ENCODE assay signal across 27 cellular contexts in genomic region chr17:69375229-69375628, GRCh38. TPM values are rescaled to one million over a fixed set of nuclear protein-coding genes. Genes with fewer than 3 reads are reported as not detected.
A peak's percentile ranks its signal among the peaks of the same experiment; 100 is the strongest.
DNase-seq lines count a peak whose midpoint lies in the region; ATAC-seq and TF ChIP-seq lines count a peak whose summit lies in the region.
"Had no signal": no experiment of that assay in that cellular context is flagged by ENCODE, and none has a peak within 500 bp of the region (broad histone marks: within the 10 kb centered on the region; RNA-seq: fewer than 3 reads in every experiment).

No MANE protein-coding gene starts in this region.

- no peak overlapping the region for H3K4me3 Mint-ChIP-seq in T-helper 17 cell
- H3K4me3 Mint-ChIP-seq: activated CD4-positive, alpha-beta memory T cell treated with anti-CD3 and anti-CD28 coated beads, Interleukin-2, amount 10 ng/mL, durations not matched to agents 7 days and 5 days; activated naive CD8-positive, alpha-beta T cell treated with anti-CD3 and anti-CD28 coated beads, Interleukin-2, amount 50 U/mL, for 24 hours; CD4-positive, alpha-beta T cell; endodermal cell; stimulated activated memory B cell treated with anti-CD40 and anti-IgM and Interleukin-4, amounts not matched to agents 10 μg/mL and 1 μg/mL and 100 μg/mL, for 72 hours had no signal

- H3K4me3 ChIP-seq in neutrophil (ENCODE audit: low read depth in 1 of 2, low read length in 1 of 2): peak overlapping the region in 1 of 2 experiments; percentile 7
- H3K4me3 ChIP-seq: HAP-1, heart left ventricle, right lobe of liver, suprapubic skin, upper lobe of right lung had no signal

- DNase-seq in NK-92 treated with Interleukin-12 subunit alpha and Interleukin-12 subunit beta, amount 100 ng/mL, for 24 hours (lab: John Stamatoyannopoulos, UW): peak; percentile 27
- no peak for DNase-seq in NK-92 (lab: John Stamatoyannopoulos, UW; ENCODE audit: unreplicated experiment)
- DNase-seq in KBM-7: peak; percentile 32
- DNase-seq in T-helper 17 cell: no peak
- DNase-seq in NCI-H2196 (lab: John Stamatoyannopoulos, UW; ENCODE audit: unreplicated experiment): no peak
- DNase-seq in activated CD4-positive, alpha-beta T cell treated with anti-CD3 and anti-CD28 coated beads, Interleukin-2, amount 50 U/mL, for 1 hour: no peak
- DNase-seq in midbrain (lab: John Stamatoyannopoulos, UW): no peak
- DNase-seq: activated CD4-positive, alpha-beta memory T cell treated with anti-CD3 and anti-CD28 coated beads, Interleukin-2, amount 10 ng/mL, durations not matched to agents 7 days and 5 days; activated gamma-delta T cell; activated naive CD8-positive, alpha-beta T cell treated with anti-CD3 and anti-CD28 coated beads, Interleukin-2, amount 50 U/mL, for 24 hours; caudate nucleus; CD4-positive, alpha-beta T cell; endodermal cell; foreskin keratinocyte; heart left ventricle; right lobe of liver; stimulated activated CD4-positive, alpha-beta T cell treated with anti-CD3 and anti-CD28 coated beads, Interleukin-12 subunit alpha, Interleukin-12 subunit beta, amount 100 ng/mL, for 4 hours; stimulated activated CD4-positive, alpha-beta T cell treated with anti-CD3 and anti-CD28 coated beads, Interleukin-4, amount 100 ng/mL, for 24 hours; upper lobe of right lung had no signal

- in situ Hi-C loops in KBM-7 (cut with MboI; ENCODE audit: low pct_unique_long_range_greater_than_20kb, low sequenced_read_pairs): no loop called here

- no peaks in the 10 kb centered on the region for H3K36me3 ChIP-seq in neutrophil
- H3K36me3 ChIP-seq: HAP-1, heart left ventricle, right lobe of liver, suprapubic skin, upper lobe of right lung had no signal

- peak overlapping the region; percentile 37 for H3K27ac Mint-ChIP-seq in T-helper 17 cell
- H3K27ac Mint-ChIP-seq: activated CD4-positive, alpha-beta memory T cell treated with anti-CD3 and anti-CD28 coated beads, Interleukin-2, amount 10 ng/mL, durations not matched to agents 7 days and 5 days; activated naive CD8-positive, alpha-beta T cell treated with anti-CD3 and anti-CD28 coated beads, Interleukin-2, amount 50 U/mL, for 24 hours; CD4-positive, alpha-beta T cell; endodermal cell; stimulated activated memory B cell treated with anti-CD40 and anti-IgM and Interleukin-4, amounts not matched to agents 10 μg/mL and 1 μg/mL and 100 μg/mL, for 72 hours had no signal

- H3K27ac ChIP-seq in neutrophil: peak overlapping the region; percentile 46
- H3K27ac ChIP-seq: 22Rv1, foreskin keratinocyte, heart left ventricle, KMS-11, right lobe of liver, suprapubic skin, upper lobe of right lung had no signal

- H3K27me3 Mint-ChIP-seq in T-helper 17 cell: peaks cover 4% of the 10 kb centered on the region
- H3K27me3 Mint-ChIP-seq: activated CD4-positive, alpha-beta memory T cell treated with anti-CD3 and anti-CD28 coated beads, Interleukin-2, amount 10 ng/mL, durations not matched to agents 7 days and 5 days; CD4-positive, alpha-beta T cell had no signal

- peaks cover 22 to 50% of the 10 kb centered on the region in 2 experiments for H3K4me1 ChIP-seq in neutrophil (ENCODE audit: control insufficient read depth in 1 of 2, insufficient read depth in 1 of 2, low read depth in 1 of 2, low read length in 1 of 2)
- H3K4me1 ChIP-seq: foreskin keratinocyte, HAP-1, right lobe of liver, suprapubic skin, upper lobe of right lung had no signal

- no peaks in the 10 kb centered on the region for H3K36me3 Mint-ChIP-seq in T-helper 17 cell (ENCODE audit: low read depth)
- H3K36me3 Mint-ChIP-seq: stimulated activated memory B cell treated with anti-CD40 and anti-IgM and Interleukin-4, amounts not matched to agents 10 μg/mL and 1 μg/mL and 100 μg/mL, for 72 hours had no signal

- ATAC-seq in T-helper 17 cell: no peak
- ATAC-seq: activated CD4-positive, CD25-positive, alpha-beta regulatory T cell treated with anti-CD3 and anti-CD28 coated beads, Interleukin-2, amount 50 U/mL, for 24 hours; activated naive CD8-positive, alpha-beta T cell treated with anti-CD3 and anti-CD28 coated beads, Interleukin-2, amount 50 U/mL, for 24 hours; esophagus mucosa; foreskin keratinocyte; heart left ventricle; right lobe of liver; stimulated activated memory B cell treated with anti-CD40 and anti-IgM and Interleukin-4, amounts not matched to agents 10 μg/mL and 1 μg/mL and 100 μg/mL, for 72 hours; upper lobe of right lung had no signal

- peaks cover 5% of the 10 kb centered on the region for H3K4me1 Mint-ChIP-seq in T-helper 17 cell

- H3K27me3 ChIP-seq in neutrophil: no peaks in the 10 kb centered on the region
- H3K27me3 ChIP-seq: foreskin keratinocyte, heart left ventricle, right lobe of liver, suprapubic skin, upper lobe of right lung had no signal

- no peak for TF ChIP-seq CTCF in neutrophil (IDR thresholded peaks at IDR 0.05)

- H3K9me3 ChIP-seq in T-helper 17 cell (ENCODE audit: control insufficient read depth, low read length, poor library complexity, severe bottlenecking): no peaks in the 10 kb centered on the region
- no peaks in the 10 kb centered on the region for H3K9me3 ChIP-seq in neutrophil
- H3K9me3 ChIP-seq: HAP-1, heart left ventricle, right lobe of liver, suprapubic skin, upper lobe of right lung had no signal

RNA-seq across cellular contexts. Expression of gene MAP2K6, which starts 39.3 kb away (rescaled TPM):
- total RNA-seq in T-helper 17 cell: 10 to 100 TPM; 16.3 to 21.2 TPM

RNA-seq across cellular contexts. Expression of gene ABCA5, which starts 48.3 kb away (rescaled TPM):
- total RNA-seq in T-helper 17 cell: 10 to 100 TPM; 38.6 to 47.6 TPM

Comparison
In these comparisons a context has a peak if more than half of its experiments do, and no peak if none do; other contexts are left out.
1. DNase-seq: peak in NK-92 treated with Interleukin-12 subunit alpha and Interleukin-12 subunit beta, amount 100 ng/mL, for 24 hours (single experiment) and KBM-7 (single experiment); none in NK-92 (single experiment), T-helper 17 cell (0 of 3), NCI-H2196 (single experiment), activated CD4-positive, alpha-beta T cell treated with anti-CD3 and anti-CD28 coated beads, Interleukin-2, amount 50 U/mL, for 1 hour (single experiment) and midbrain (single experiment).